1 cellular context compared by ENCODE assay signal in the genomic region with DNA sequence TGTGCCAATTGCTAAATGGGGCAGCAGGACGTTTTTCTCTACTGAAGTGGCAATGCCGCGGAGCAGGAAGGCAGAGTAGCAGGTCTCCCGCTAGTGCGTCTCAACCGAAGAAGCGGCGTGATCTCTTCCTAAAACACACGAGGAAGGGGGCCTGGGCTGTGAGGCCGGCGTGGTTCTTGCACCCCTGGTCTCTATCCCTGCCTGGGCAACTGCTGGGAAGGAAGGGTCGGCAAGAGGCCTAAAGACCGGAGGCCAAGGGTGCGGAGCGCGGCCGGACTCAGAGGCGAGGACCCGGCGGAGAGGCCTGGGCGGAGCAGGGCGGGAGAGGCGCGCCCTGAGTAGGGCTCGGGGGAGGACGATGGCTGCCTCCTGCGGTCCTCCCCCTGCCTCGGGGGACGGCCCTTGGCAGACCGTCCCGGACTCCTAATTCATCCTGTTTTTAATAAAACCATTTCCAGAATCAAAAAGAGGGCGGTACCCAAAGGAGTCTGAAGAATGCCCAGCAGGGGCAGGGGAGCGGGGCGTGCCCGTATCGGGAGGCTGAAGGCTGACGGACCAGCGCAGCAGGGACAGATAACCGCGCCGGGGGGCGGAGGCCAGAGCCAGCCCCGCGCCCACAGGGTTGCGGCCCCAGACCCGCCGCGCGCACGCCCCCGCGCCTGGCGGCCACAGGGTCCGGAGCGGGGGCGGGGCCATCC.
TF ChIP-seq lines count a peak whose summit lies in the region.

No MANE protein-coding gene starts in this region.

TF ChIP-seq in HepG2, 621 proteins besides CTCF, POLR2A, EP300 and RAD21 (continued from another document and continues in another):
- TF ChIP-seq, protein P1, sequence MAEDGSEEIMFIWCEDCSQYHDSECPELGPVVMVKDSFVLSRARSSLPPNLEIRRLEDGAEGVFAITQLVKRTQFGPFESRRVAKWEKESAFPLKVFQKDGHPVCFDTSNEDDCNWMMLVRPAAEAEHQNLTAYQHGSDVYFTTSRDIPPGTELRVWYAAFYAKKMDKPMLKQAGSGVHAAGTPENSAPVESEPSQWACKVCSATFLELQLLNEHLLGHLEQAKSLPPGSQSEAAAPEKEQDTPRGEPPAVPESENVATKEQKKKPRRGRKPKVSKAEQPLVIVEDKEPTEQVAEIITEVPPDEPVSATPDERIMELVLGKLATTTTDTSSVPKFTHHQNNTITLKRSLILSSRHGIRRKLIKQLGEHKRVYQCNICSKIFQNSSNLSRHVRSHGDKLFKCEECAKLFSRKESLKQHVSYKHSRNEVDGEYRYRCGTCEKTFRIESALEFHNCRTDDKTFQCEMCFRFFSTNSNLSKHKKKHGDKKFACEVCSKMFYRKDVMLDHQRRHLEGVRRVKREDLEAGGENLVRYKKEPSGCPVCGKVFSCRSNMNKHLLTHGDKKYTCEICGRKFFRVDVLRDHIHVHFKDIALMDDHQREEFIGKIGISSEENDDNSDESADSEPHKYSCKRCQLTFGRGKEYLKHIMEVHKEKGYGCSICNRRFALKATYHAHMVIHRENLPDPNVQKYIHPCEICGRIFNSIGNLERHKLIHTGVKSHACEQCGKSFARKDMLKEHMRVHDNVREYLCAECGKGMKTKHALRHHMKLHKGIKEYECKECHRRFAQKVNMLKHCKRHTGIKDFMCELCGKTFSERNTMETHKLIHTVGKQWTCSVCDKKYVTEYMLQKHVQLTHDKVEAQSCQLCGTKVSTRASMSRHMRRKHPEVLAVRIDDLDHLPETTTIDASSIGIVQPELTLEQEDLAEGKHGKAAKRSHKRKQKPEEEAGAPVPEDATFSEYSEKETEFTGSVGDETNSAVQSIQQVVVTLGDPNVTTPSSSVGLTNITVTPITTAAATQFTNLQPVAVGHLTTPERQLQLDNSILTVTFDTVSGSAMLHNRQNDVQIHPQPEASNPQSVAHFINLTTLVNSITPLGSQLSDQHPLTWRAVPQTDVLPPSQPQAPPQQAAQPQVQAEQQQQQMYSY (CRISPR knock-in tag; IDR thresholded peaks at IDR 0.05) = no peak
- TF ChIP-seq, protein P2, sequence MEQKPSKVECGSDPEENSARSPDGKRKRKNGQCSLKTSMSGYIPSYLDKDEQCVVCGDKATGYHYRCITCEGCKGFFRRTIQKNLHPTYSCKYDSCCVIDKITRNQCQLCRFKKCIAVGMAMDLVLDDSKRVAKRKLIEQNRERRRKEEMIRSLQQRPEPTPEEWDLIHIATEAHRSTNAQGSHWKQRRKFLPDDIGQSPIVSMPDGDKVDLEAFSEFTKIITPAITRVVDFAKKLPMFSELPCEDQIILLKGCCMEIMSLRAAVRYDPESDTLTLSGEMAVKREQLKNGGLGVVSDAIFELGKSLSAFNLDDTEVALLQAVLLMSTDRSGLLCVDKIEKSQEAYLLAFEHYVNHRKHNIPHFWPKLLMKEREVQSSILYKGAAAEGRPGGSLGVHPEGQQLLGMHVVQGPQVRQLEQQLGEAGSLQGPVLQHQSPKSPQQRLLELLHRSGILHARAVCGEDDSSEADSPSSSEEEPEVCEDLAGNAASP (CRISPR knock-in tag; IDR thresholded peaks at IDR 0.05; ENCODE audit: borderline replicate concordance) = no peak
- TF ChIP-seq STAG1 (CRISPR knock-in tag; IDR thresholded peaks at IDR 0.05) (no peak), ARNT2 (CRISPR knock-in tag; IDR thresholded peaks at IDR 0.05; ENCODE audit: low read depth) (peak; percentile 29; the same call in 1 of the 2 replicates), KLF11 (CRISPR knock-in tag; IDR thresholded peaks at IDR 0.05) (no peak), PITX1 (CRISPR knock-in tag; IDR thresholded peaks at IDR 0.05) (0 out of 2 replicates have a peak, but pooled peaks have one; percentile 26), HMG20A (CRISPR knock-in tag; IDR thresholded peaks at IDR 0.05; ENCODE audit: borderline replicate concordance) (0 out of 2 replicates have a peak, but pooled peaks have one; percentile 17), ZZZ3 (CRISPR knock-in tag; IDR thresholded peaks at IDR 0.05; ENCODE audit: borderline replicate concordance) (no peak), AHR (CRISPR knock-in tag; IDR thresholded peaks at IDR 0.05) (peak; percentile 61; the same call in 1 of the 2 replicates), JUN (CRISPR knock-in tag; IDR thresholded peaks at IDR 0.05) (no peak), ZNF619 (CRISPR knock-in tag; IDR thresholded peaks at IDR 0.05) (0 out of 2 replicates have a peak, but pooled peaks have one; percentile 28), MATR3 (CRISPR knock-in tag; IDR thresholded peaks at IDR 0.05) (no peak), ZNF431 (CRISPR knock-in tag; IDR thresholded peaks at IDR 0.05; ENCODE audit: borderline replicate concordance, low read depth) (no peak), ZNF883 (CRISPR knock-in tag; IDR thresholded peaks at IDR 0.05; ENCODE audit: not compliant biosample characterization) (no peak), ZNF747 (CRISPR knock-in tag; IDR thresholded peaks at IDR 0.05; ENCODE audit: borderline replicate concordance) (0 out of 2 replicates have a peak, but pooled peaks have one; percentile 38), GATAD1 (CRISPR knock-in tag; IDR thresholded peaks at IDR 0.05) (0 out of 2 replicates have a peak, but pooled peaks have one; percentile 23), ZKSCAN1 (IDR thresholded peaks at IDR 0.05; ENCODE audit: low read length) (no peak), EED (CRISPR knock-in tag; IDR thresholded peaks at IDR 0.05) (0 out of 2 replicates have a peak, but pooled peaks have one; percentile 50), ZFP90 (CRISPR knock-in tag; IDR thresholded peaks at IDR 0.05; ENCODE audit: borderline replicate concordance) (peak; percentile 8; the same call in 1 of the 2 replicates), ZNF776 (CRISPR knock-in tag; IDR thresholded peaks at IDR 0.05) (peak; percentile 83), ZNF317 (CRISPR knock-in tag; IDR thresholded peaks at IDR 0.05) (peak; percentile 49; the same call in 1 of the 2 replicates), ZNF546 (CRISPR knock-in tag; conservative IDR thresholded peaks at IDR 0.05) (no peak), SAP130 (CRISPR knock-in tag; IDR thresholded peaks at IDR 0.05; ENCODE audit: low read depth) (peak; percentile 59), ZNF572 (CRISPR knock-in tag; IDR thresholded peaks at IDR 0.05) (peak; percentile 93; the same call in 1 of the 2 replicates), HNF4G (IDR thresholded peaks at IDR 0.05; ENCODE audit: borderline replicate concordance, low read depth, low read length) (no peak), HNF4G (CRISPR knock-in tag; IDR thresholded peaks at IDR 0.05; ENCODE audit: borderline replicate concordance, low read depth) (no peak), ZNF30 (CRISPR knock-in tag; IDR thresholded peaks at IDR 0.05) (no peak), ZNF615 (CRISPR knock-in tag; IDR thresholded peaks at IDR 0.05; ENCODE audit: borderline replicate concordance) (no peak), ZNF605 (CRISPR knock-in tag; IDR thresholded peaks at IDR 0.05) (0 out of 2 replicates have a peak, but pooled peaks have one; percentile 61), MYC (CRISPR knock-in tag; IDR thresholded peaks at IDR 0.05; ENCODE audit: borderline replicate concordance) (peak; percentile 38; the same call in 1 of the 2 replicates), RBM39 (IDR thresholded peaks at IDR 0.05; ENCODE audit: low read depth, low read length, poor library complexity, severe bottlenecking) (no peak)
- TF ChIP-seq, protein P3, sequence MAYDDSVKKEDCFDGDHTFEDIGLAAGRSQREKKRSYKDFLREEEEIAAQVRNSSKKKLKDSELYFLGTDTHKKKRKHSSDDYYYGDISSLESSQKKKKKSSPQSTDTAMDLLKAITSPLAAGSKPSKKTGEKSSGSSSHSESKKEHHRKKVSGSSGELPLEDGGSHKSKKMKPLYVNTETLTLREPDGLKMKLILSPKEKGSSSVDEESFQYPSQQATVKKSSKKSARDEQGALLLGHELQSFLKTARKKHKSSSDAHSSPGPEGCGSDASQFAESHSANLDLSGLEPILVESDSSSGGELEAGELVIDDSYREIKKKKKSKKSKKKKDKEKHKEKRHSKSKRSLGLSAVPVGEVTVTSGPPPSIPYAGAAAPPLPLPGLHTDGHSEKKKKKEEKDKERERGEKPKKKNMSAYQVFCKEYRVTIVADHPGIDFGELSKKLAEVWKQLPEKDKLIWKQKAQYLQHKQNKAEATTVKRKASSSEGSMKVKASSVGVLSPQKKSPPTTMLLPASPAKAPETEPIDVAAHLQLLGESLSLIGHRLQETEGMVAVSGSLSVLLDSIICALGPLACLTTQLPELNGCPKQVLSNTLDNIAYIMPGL (CRISPR knock-in tag; IDR thresholded peaks at IDR 0.05; ENCODE audit: borderline replicate concordance in 1 of 2, low read depth in 1 of 2) = peak; percentile 56 to 82; a peak in 2 of 4 replicates
- TF ChIP-seq, protein P4, sequence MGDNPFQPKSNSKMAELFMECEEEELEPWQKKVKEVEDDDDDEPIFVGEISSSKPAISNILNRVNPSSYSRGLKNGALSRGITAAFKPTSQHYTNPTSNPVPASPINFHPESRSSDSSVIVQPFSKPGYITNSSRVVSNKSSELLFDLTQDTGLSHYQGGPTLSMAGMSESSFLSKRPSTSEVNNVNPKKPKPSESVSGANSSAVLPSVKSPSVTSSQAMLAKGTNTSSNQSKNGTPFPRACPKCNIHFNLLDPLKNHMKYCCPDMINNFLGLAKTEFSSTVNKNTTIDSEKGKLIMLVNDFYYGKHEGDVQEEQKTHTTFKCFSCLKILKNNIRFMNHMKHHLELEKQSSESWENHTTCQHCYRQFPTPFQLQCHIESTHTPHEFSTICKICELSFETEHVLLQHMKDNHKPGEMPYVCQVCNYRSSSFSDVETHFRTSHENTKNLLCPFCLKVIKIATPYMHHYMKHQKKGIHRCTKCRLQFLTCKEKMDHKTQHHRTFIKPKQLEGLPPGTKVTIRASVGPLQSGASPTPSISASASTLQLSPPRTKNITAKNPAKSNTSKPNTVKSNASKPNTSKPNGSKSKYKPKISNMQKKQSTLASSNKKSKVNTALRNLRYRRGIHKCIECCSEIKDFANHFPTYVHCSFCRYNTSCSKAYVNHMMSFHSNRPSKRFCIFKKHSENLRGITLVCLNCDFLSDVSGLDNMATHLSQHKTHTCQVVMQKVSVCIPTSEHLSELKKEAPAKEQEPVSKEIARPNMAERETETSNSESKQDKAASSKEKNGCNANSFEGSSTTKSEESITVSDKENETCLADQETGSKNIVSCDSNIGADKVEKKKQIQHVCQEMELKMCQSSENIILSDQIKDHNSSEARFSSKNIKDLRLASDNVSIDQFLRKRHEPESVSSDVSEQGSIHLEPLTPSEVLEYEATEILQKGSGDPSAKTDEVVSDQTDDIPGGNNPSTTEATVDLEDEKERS (CRISPR knock-in tag; IDR thresholded peaks at IDR 0.05) = no peak
- TF ChIP-seq, protein P5, sequence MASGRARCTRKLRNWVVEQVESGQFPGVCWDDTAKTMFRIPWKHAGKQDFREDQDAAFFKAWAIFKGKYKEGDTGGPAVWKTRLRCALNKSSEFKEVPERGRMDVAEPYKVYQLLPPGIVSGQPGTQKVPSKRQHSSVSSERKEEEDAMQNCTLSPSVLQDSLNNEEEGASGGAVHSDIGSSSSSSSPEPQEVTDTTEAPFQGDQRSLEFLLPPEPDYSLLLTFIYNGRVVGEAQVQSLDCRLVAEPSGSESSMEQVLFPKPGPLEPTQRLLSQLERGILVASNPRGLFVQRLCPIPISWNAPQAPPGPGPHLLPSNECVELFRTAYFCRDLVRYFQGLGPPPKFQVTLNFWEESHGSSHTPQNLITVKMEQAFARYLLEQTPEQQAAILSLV (CRISPR knock-in tag; IDR thresholded peaks at IDR 0.05; ENCODE audit: borderline replicate concordance) = no peak
- TF ChIP-seq, protein P6, sequence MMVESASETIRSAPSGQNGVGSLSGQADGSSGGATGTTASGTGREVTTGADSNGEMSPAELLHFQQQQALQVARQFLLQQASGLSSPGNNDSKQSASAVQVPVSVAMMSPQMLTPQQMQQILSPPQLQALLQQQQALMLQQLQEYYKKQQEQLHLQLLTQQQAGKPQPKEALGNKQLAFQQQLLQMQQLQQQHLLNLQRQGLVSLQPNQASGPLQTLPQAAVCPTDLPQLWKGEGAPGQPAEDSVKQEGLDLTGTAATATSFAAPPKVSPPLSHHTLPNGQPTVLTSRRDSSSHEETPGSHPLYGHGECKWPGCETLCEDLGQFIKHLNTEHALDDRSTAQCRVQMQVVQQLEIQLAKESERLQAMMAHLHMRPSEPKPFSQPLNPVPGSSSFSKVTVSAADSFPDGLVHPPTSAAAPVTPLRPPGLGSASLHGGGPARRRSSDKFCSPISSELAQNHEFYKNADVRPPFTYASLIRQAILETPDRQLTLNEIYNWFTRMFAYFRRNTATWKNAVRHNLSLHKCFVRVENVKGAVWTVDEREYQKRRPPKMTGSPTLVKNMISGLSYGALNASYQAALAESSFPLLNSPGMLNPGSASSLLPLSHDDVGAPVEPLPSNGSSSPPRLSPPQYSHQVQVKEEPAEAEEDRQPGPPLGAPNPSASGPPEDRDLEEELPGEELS (CRISPR knock-in tag; IDR thresholded peaks at IDR 0.05) = no peak
- TF ChIP-seq, protein P7, sequence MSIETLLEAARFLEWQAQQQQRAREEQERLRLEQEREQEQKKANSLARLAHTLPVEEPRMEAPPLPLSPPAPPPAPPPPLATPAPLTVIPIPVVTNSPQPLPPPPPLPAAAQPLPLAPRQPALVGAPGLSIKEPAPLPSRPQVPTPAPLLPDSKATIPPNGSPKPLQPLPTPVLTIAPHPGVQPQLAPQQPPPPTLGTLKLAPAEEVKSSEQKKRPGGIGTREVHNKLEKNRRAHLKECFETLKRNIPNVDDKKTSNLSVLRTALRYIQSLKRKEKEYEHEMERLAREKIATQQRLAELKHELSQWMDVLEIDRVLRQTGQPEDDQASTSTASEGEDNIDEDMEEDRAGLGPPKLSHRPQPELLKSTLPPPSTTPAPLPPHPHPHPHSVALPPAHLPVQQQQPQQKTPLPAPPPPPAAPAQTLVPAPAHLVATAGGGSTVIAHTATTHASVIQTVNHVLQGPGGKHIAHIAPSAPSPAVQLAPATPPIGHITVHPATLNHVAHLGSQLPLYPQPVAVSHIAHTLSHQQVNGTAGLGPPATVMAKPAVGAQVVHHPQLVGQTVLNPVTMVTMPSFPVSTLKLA (IDR thresholded peaks at IDR 0.05) = no peak
- TF ChIP-seq, protein P8, sequence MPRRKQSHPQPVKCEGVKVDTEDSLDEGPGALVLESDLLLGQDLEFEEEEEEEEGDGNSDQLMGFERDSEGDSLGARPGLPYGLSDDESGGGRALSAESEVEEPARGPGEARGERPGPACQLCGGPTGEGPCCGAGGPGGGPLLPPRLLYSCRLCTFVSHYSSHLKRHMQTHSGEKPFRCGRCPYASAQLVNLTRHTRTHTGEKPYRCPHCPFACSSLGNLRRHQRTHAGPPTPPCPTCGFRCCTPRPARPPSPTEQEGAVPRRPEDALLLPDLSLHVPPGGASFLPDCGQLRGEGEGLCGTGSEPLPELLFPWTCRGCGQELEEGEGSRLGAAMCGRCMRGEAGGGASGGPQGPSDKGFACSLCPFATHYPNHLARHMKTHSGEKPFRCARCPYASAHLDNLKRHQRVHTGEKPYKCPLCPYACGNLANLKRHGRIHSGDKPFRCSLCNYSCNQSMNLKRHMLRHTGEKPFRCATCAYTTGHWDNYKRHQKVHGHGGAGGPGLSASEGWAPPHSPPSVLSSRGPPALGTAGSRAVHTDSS (CRISPR knock-in tag; conservative IDR thresholded peaks at IDR 0.05) = no peak
- TF ChIP-seq, protein P9, sequence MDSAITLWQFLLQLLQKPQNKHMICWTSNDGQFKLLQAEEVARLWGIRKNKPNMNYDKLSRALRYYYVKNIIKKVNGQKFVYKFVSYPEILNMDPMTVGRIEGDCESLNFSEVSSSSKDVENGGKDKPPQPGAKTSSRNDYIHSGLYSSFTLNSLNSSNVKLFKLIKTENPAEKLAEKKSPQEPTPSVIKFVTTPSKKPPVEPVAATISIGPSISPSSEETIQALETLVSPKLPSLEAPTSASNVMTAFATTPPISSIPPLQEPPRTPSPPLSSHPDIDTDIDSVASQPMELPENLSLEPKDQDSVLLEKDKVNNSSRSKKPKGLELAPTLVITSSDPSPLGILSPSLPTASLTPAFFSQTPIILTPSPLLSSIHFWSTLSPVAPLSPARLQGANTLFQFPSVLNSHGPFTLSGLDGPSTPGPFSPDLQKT (CRISPR knock-in tag; IDR thresholded peaks at IDR 0.05; ENCODE audit: borderline replicate concordance) = no peak
